20 cellular contexts compared by ENCODE assay signal in the genomic region with DNA sequence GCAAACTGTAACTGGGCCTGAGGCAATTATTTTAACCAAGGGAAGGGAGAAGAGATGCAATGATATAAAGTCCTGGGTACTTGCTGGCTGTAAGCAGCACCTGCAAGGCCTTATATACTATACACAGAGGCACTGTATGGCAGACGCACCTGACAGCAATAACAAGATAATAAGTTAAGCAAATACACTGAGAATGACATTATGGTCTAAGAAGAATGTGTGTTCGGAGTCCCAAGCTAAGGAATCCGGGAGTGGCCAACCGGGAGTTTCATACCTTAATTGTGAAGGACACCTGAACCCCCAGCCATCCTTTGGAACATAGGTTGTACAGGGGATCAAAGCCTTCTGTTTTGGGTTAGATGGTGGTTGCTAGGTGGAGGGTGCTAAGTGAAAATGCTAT. TPM values are rescaled to one million over a fixed set of nuclear protein-coding genes. Genes with fewer than 3 reads are reported as not detected.
DNase-seq lines count a peak whose midpoint lies in the region; ATAC-seq, FAIRE-seq and TF ChIP-seq lines count a peak whose summit lies in the region.
"Had no signal": no experiment of that assay in that cellular context is flagged by ENCODE, and none has a peak within 500 bp of the region (broad histone marks: within the 10 kb centered on the region; RNA-seq: fewer than 3 reads in every experiment).

No MANE protein-coding gene starts in this region.

- no peak overlapping the region for H3K4me2 ChIP-seq in mesendoderm (ENCODE audit: low read length)
- H3K4me2 ChIP-seq: BLaER1 treated with 17β-estradiol and CSF1 and Interleukin-3, amounts not matched to agents 10 nM and 100 nM had no signal

- H2BK15ac ChIP-seq in mesendoderm (replicated peaks; ENCODE audit: low read depth) = peak overlapping the region; percentile 37

- intact Hi-C loops in Right ventricle myocardium inferior (cut with DNase I) = no loop called here
- intact Hi-C loops in tibial artery (cut with DNase I; ENCODE audit: low total_unique reads) = no loop called here

- TF ChIP-seq CTCF in right atrium auricular region (IDR thresholded peaks at IDR 0.05) (no peak), gastroesophageal sphincter (IDR thresholded peaks at IDR 0.05) (no peak), tibial artery (IDR thresholded peaks at IDR 0.05) (no peak)

- no peak overlapping the region for H2AK5ac ChIP-seq in mesendoderm (ENCODE audit: low read length)

- WGBS in mesendoderm (ENCODE audit: extremely low coverage, insufficient coverage, low lambda C conversion rate) = no CpG with 5 or more reads among the region's 4 CpGs
- WGBS in small intestine, 3 donors = 25 to 62% (median 49%) methylated on average over 4 of the region's 4 CpGs
- 86 to 88% methylated on average over 4 of the region's 4 CpGs for WGBS in gastroesophageal sphincter (ENCODE audit: low coverage in 1 of 2), 2 donors

- no peak overlapping the region for H2BK120ac ChIP-seq in mesendoderm (ENCODE audit: low read depth, low read length)

- H3K79me2 ChIP-seq in mesendoderm (ENCODE audit: control insufficient read depth, insufficient read depth, low read length) = no peaks in the 10 kb centered on the region

- no peak overlapping the region for H4K8ac ChIP-seq in mesendoderm (ENCODE audit: low read depth, low read length)

- no peak overlapping the region for H3K9ac ChIP-seq in mesendoderm (ENCODE audit: low read length)
- H3K9ac ChIP-seq: BLaER1 treated with 17β-estradiol and CSF1 and Interleukin-3, amounts not matched to agents 10 nM and 100 nM; GM23248 had no signal

- no peak overlapping the region for H3K4me3 ChIP-seq in right atrium auricular region
- H3K4me3 ChIP-seq in mesendoderm (ENCODE audit: low read length) = no peak overlapping the region
- H3K4me3 ChIP-seq in small intestine (ENCODE audit: low read depth in 1 of 2, low read length in 2 of 2) = no peak overlapping the region
- H3K4me3 ChIP-seq in gastroesophageal sphincter = no peak overlapping the region
- H3K4me3 ChIP-seq in tibial artery = no peak overlapping the region
- H3K4me3 ChIP-seq: BLaER1 treated with 17β-estradiol and CSF1 and Interleukin-3, amounts not matched to agents 10 nM and 100 nM; GM12878; GM23248 had no signal

- DNase-seq in right atrium auricular region (ENCODE audit: low spot score) (peak; percentile 32), Right ventricle myocardium inferior (ENCODE audit: missing footprints) (no peak), mesendoderm (no peak), small intestine (peak; percentile 12), NCI-H345 treated with DMSO at 0.1 percent for 48 hours (lab: John Stamatoyannopoulos, UW; ENCODE audit: unreplicated experiment) (no peak), tibial artery (no peak)
- DNase-seq: Calu3; CD4-positive, CD25-positive, alpha-beta regulatory T cell; DMS 273 treated with DMSO at 0.1 percent for 48 hours; DMS79; GM23248; H7 had no signal

- no peak overlapping the region for H2BK5ac ChIP-seq in mesendoderm (ENCODE audit: low read length)

- no peak overlapping the region for H3K4ac ChIP-seq in mesendoderm (ENCODE audit: low read depth, low read length)

- H3K27ac ChIP-seq in right atrium auricular region (no peak overlapping the region), mesendoderm (ENCODE audit: low read depth, low read length) (no peak overlapping the region), small intestine (ENCODE audit: low read depth in 1 of 2, low read length in 1 of 2) (no peak overlapping the region), gastroesophageal sphincter (no peak overlapping the region), tibial artery (no peak overlapping the region)
- H3K27ac ChIP-seq: 22Rv1; BLaER1 treated with 17β-estradiol and CSF1 and Interleukin-3, amounts not matched to agents 10 nM and 100 nM; GM23248; HL-60 had no signal

- no peaks in the 10 kb centered on the region for H3K79me1 ChIP-seq in mesendoderm (ENCODE audit: low read length)

- no peaks in the 10 kb centered on the region for H3K9me3 ChIP-seq in right atrium auricular region
- H3K9me3 ChIP-seq in small intestine (ENCODE audit: control insufficient read depth, low read depth) = no peaks in the 10 kb centered on the region
- H3K9me3 ChIP-seq in gastroesophageal sphincter = no peaks in the 10 kb centered on the region
- H3K9me3 ChIP-seq in tibial artery = no peaks in the 10 kb centered on the region
- H3K9me3 ChIP-seq: BLaER1 treated with 17β-estradiol and CSF1 and Interleukin-3, amounts not matched to agents 10 nM and 100 nM had no signal

- ATAC-seq in Right ventricle myocardium inferior (no peak), gastroesophageal sphincter (no peak)
- ATAC-seq: GM12878 had no signal

- H4K5ac ChIP-seq in mesendoderm (ENCODE audit: low read length) = no peak overlapping the region

- peaks cover 0 to 13% of the 10 kb centered on the region in 2 donors for H3K4me1 ChIP-seq in right atrium auricular region
- peaks cover 11% of the 10 kb centered on the region for H3K4me1 ChIP-seq in mesendoderm (ENCODE audit: control insufficient read depth, low read depth, low read length)
- H3K4me1 ChIP-seq in small intestine (ENCODE audit: control insufficient read depth in 2 of 2, insufficient read depth in 1 of 2, low read depth in 1 of 2, low read length in 1 of 2) = no peaks in the 10 kb centered on the region
- peaks cover 0 to 21% (median 14%) of the 10 kb centered on the region in 3 donors for H3K4me1 ChIP-seq in gastroesophageal sphincter
- peaks cover 0 to 13% (median 10%) of the 10 kb centered on the region in 4 donors for H3K4me1 ChIP-seq in tibial artery

- H3K27me3 ChIP-seq in right atrium auricular region (no peaks in the 10 kb centered on the region), mesendoderm (ENCODE audit: insufficient read depth, low read length, poor library complexity) (no peaks in the 10 kb centered on the region), small intestine (ENCODE audit: control insufficient read depth in 2 of 2, insufficient read depth in 2 of 2, low read length in 2 of 2) (no peaks in the 10 kb centered on the region), gastroesophageal sphincter (peaks cover 27% of the 10 kb centered on the region), tibial artery (peaks cover 0 to 3% of the 10 kb centered on the region in 2 donors)
- H3K27me3 ChIP-seq: BLaER1 treated with 17β-estradiol and CSF1 and Interleukin-3, amounts not matched to agents 10 nM and 100 nM had no signal

- TF ChIP-seq POLR2A in gastroesophageal sphincter (IDR thresholded peaks at IDR 0.05) = no peak

- no peak overlapping the region for H3K56ac ChIP-seq in mesendoderm (ENCODE audit: low read length)

- no peak overlapping the region for H3K18ac ChIP-seq in mesendoderm (ENCODE audit: low read length)

- no peak for TF ChIP-seq EP300 in gastroesophageal sphincter (IDR thresholded peaks at IDR 0.05)

- no peak overlapping the region for H3K23ac ChIP-seq in mesendoderm (ENCODE audit: low read length)

- no peak for FAIRE-seq in small intestine (lab: Jason Lieb, UNC)
- FAIRE-seq: GM12878, GM18507 had no signal

- H3K36me3 ChIP-seq in right atrium auricular region = no peaks in the 10 kb centered on the region
- H3K36me3 ChIP-seq in mesendoderm (ENCODE audit: control insufficient read depth, insufficient read depth, low read length) = no peaks in the 10 kb centered on the region
- H3K36me3 ChIP-seq in small intestine (ENCODE audit: control insufficient read depth in 2 of 2, insufficient read depth in 2 of 2, low read length in 2 of 2) = no peaks in the 10 kb centered on the region
- no peaks in the 10 kb centered on the region for H3K36me3 ChIP-seq in gastroesophageal sphincter
- no peaks in the 10 kb centered on the region for H3K36me3 ChIP-seq in tibial artery
- H3K36me3 ChIP-seq: BLaER1 treated with 17β-estradiol and CSF1 and Interleukin-3, amounts not matched to agents 10 nM and 100 nM had no signal

RNA-seq across cellular contexts. Expression of a gene that starts 13.7 kb away (rescaled TPM):
- total RNA-seq in right atrium auricular region = not detected
- not detected for total RNA-seq in Right ventricle myocardium inferior
- polyA plus RNA-seq in mesendoderm (2013, experiment 1 of 2) = 0.07 TPM
- polyA plus RNA-seq in mesendoderm (2013, experiment 2 of 2) = 0.07 TPM
- polyA plus RNA-seq in small intestine = not detected
- total RNA-seq in gastroesophageal sphincter = not detected
- total RNA-seq: A673; Calu3; CD4-positive, CD25-positive, alpha-beta regulatory T cell; G401; GM12878; GM23248; H7 had no signal
- polyA plus RNA-seq: CD4-positive, CD25-positive, alpha-beta regulatory T cell; GM12878; GM23248 had no signal

RNA-seq across cellular contexts. Expression of a gene that starts 59.9 kb away (rescaled TPM):
- total RNA-seq in right atrium auricular region (10 to 100 TPM in 1 of 2 donors, 1 to 10 TPM in 1; 7.0 to 29.7 TPM), Right ventricle myocardium inferior (110 TPM), gastroesophageal sphincter (1 to 10 TPM in 2 of 4 donors, under 1 TPM in 1, not detected in 1; 0.62 to 2.0 (median 1.1) TPM)
- polyA plus RNA-seq in mesendoderm (2013, experiment 1 of 2) = 3.4 TPM
- polyA plus RNA-seq in mesendoderm (2013, experiment 2 of 2) = 3.4 TPM
- polyA plus RNA-seq in small intestine = under 1 TPM in 2 of 3 donors, not detected in 1; 0.22 to 0.66 TPM
- total RNA-seq: Calu3, G401, GM12878 had no signal
- polyA plus RNA-seq: GM12878 had no signal

Comparison
In these comparisons a context has a peak if more than half of its experiments do, and no peak if none do; other contexts are left out.
1. DNase-seq: peak in right atrium auricular region (single experiment) and small intestine (single experiment); none in Right ventricle myocardium inferior (single experiment), mesendoderm (single experiment), NCI-H345 treated with DMSO at 0.1 percent for 48 hours (single experiment) and tibial artery (0 of 2).